Comparison of ENCODE assay signal across 16 cellular contexts in the genomic region with DNA sequence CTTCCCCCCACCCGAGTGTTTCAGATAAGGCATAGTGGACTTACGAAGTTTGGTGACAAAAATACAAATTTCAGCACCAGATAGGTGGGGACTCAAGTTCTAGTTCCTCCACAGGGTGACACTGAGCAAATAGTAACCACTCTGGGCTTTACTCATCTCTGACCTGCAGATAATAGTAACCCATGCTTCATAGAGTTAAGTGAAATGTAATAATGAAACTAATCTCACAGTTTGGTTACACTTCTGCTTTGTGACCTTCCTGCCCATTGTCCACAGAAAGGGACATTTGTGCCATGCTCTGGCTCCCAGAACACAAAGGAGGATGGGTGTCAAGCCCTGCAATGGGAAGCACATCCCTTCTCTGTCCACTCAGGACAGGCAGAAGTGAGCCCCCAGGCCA. TPM values are rescaled to one million over a fixed set of nuclear protein-coding genes. Genes with fewer than 3 reads are reported as not detected.
DNase-seq lines count a peak whose midpoint lies in the region; ATAC-seq, FAIRE-seq and TF ChIP-seq lines count a peak whose summit lies in the region.
"Had no signal": no experiment of that assay in that cellular context is flagged by ENCODE, and none has a peak within 500 bp of the region (broad histone marks: within the 10 kb centered on the region; RNA-seq: fewer than 3 reads in every experiment).

No MANE protein-coding gene starts in this region.

- TF ChIP-seq RAD21 in GM12878 (IDR thresholded peaks at IDR 0.05; ENCODE audit: insufficient read depth, low read depth, low read length), result no peak

- FAIRE-seq in GM18507 (lab: Jason Lieb, UNC), result peak; percentile 44
- no peak for FAIRE-seq in GM12878 (lab: Jason Lieb, UNC)

- no peak for TF ChIP-seq POLR2A in GM12878 (IDR thresholded peaks at IDR 0.05; ENCODE audit: low read depth, low read length)

- H3K9ac ChIP-seq in GM12878 (ENCODE audit: control insufficient read depth, insufficient read depth, low read length), result no peak overlapping the region
- H3K9ac ChIP-seq: BLaER1 had no signal

- WGBS in GM12878 (ENCODE audit: insufficient coverage, insufficient replicate concordance, low lambda C conversion rate, missing lambda C conversion rate), result 0% methylated on average over 2 of the region's 2 CpGs

- no peak overlapping the region for H3K4me2 ChIP-seq in GM12878 (ENCODE audit: control insufficient read depth, insufficient read depth)
- H3K4me2 ChIP-seq: BLaER1, PC-9 had no signal

- H3K9me3 ChIP-seq in GM12878 (replicated peaks; ENCODE audit: control insufficient read depth, insufficient read depth, low read length), result no peaks in the 10 kb centered on the region
- H3K9me3 ChIP-seq: BLaER1, breast epithelium, right atrium auricular region had no signal

- SMC1A ChIA-PET in GM12878 (lab: Charles Lee; ENCODE audit: uncharacterized antibody, unreplicated experiment), result no interaction called here

- CTCF ChIA-PET in GM12878 (lab: Yijun Ruan, JAX), result no interaction called here

- H3K79me2 ChIP-seq in GM12878 (ENCODE audit: control insufficient read depth, insufficient read depth, low read length), result no peaks in the 10 kb centered on the region

- no peak for DNase-seq in GM18507 (ENCODE audit: extremely low spot score, insufficient read length, low read depth)
- peak; percentile 13 for DNase-seq in GM12878 (ENCODE audit: low read depth, low spot score)
- DNase-seq in left lobe of liver (ENCODE audit: low spot score), result no peak
- DNase-seq in left colon, result no peak
- DNase-seq in H7, result no peak
- DNase-seq: activated CD4-positive, alpha-beta T cell treated with anti-CD3 and anti-CD28 coated beads, Interleukin-2, amount 10 ng/mL, durations not matched to agents 7 days and 5 days; head of caudate nucleus; naive B cell; NCI-H2171 treated with DMSO at 0.1 percent for 48 hours; PC-9 had no signal

- no peak for TF ChIP-seq EP300 in GM12878 (IDR thresholded peaks at IDR 0.05; ENCODE audit: borderline replicate concordance in 1 of 2, control insufficient read depth in 1 of 2, low read depth in 2 of 2, low read length in 2 of 2)

- POLR2A ChIA-PET in GM12878 (lab: Charles Lee), result no interaction called here

- RAD21 ChIA-PET in GM12878 (lab: Charles Lee; ENCODE audit: unreplicated experiment), result no interaction called here

- intact Hi-C loops in GM12878 (cut with micrococcal nuclease; ENCODE audit: unreplicated experiment), result no loop called here
- intact Hi-C loops in left colon (cut with DNase I, micrococcal nuclease), result no loop called here

- 0 out of 2 replicates have a peak, but pooled peaks cover 8% of the 10 kb centered on the region for H3K4me1 ChIP-seq in GM12878 (ENCODE audit: control insufficient read depth, insufficient read depth, low read length)
- H3K4me1 ChIP-seq: BLaER1, breast epithelium had no signal

- no peak overlapping the region for H2AFZ ChIP-seq in GM12878 (ENCODE audit: control insufficient read depth, low read depth, low read length)
- H2AFZ ChIP-seq: PC-9 had no signal

- peak; percentile 84 for ATAC-seq in GM21423 (IDR thresholded peaks at IDR 0.05; ENCODE audit: unreplicated experiment)
- peak; percentile 68 for ATAC-seq in HG03025 (IDR thresholded peaks at IDR 0.05; ENCODE audit: low FRiP score, unreplicated experiment)
- ATAC-seq in GM12878, result peak; percentile 94
- no peak for ATAC-seq in HG03354 (IDR thresholded peaks at IDR 0.05; ENCODE audit: poor library complexity, severe bottlenecking, unreplicated experiment)
- no peak for ATAC-seq in left lobe of liver
- ATAC-seq in left colon, result no peak

- H4K20me1 ChIP-seq in GM12878 (ENCODE audit: control insufficient read depth, insufficient read depth), result no peaks in the 10 kb centered on the region; the same call in 1 of the 2 replicates

- H3K36me3 ChIP-seq in GM12878 (ENCODE audit: control insufficient read depth in 2 of 2, insufficient read depth in 2 of 2, low read length in 1 of 2) (no peaks in the 10 kb centered on the region), H7 (replicated peaks; ENCODE audit: control insufficient read depth, insufficient read depth, low read length) (no peaks in the 10 kb centered on the region)
- H3K36me3 ChIP-seq: BLaER1, breast epithelium, right atrium auricular region had no signal

- no peak for TF ChIP-seq CTCF in GM12878 (IDR thresholded peaks at IDR 0.05 in 2 of 3, conservative IDR thresholded peaks at IDR 0.05 in 1 of 3; ENCODE audit: control insufficient read depth in 2 of 3, extremely low read depth in 1 of 3, insufficient read depth in 1 of 3, low read depth in 3 of 3, low read length in 3 of 3)

- no peak overlapping the region for H3K4me3 ChIP-seq in GM12878
- H3K4me3 ChIP-seq in H7 (ENCODE audit: insufficient read depth, low read depth, low read length), result no peak overlapping the region
- H3K4me3 ChIP-seq: BLaER1, breast epithelium, PC-9, right atrium auricular region had no signal

- in situ Hi-C loops in GM12878 (cut with MboI), result no loop called here

- H3K27me3 ChIP-seq in GM12878 (replicated peaks in 1 of 2; ENCODE audit: control insufficient read depth in 2 of 2, insufficient read depth in 2 of 2, low read length in 1 of 2), result peaks cover 12 to 18% of the 10 kb centered on the region in 2 experiments; a peak in 3 of 4 replicates
- peaks cover 64% of the 10 kb centered on the region for H3K27me3 ChIP-seq in H7 (ENCODE audit: control insufficient read depth, insufficient read depth, low read length)
- H3K27me3 ChIP-seq: breast epithelium, right atrium auricular region had no signal

- no peak overlapping the region for H3K27ac ChIP-seq in GM12878 (ENCODE audit: control insufficient read depth, insufficient read depth)
- H3K27ac ChIP-seq: BLaER1, breast epithelium, PC-9, right atrium auricular region had no signal

- no TSS peak for BruUV-seq in GM12878 (replicated peaks; lab: Mats Ljungman, UMichigan)

TF ChIP-seq in GM12878, 131 proteins besides CTCF, POLR2A, EP300 and RAD21:
- TF ChIP-seq RFX5 (IDR thresholded peaks at IDR 0.05; ENCODE audit: low read depth, low read length), result no peak
- no peak for TF ChIP-seq NRF1 (conservative IDR thresholded peaks at IDR 0.05; ENCODE audit: low read depth, low read length)
- peak; percentile 61 for TF ChIP-seq JUNB (IDR thresholded peaks at IDR 0.05)
- peak; percentile 86 for TF ChIP-seq SPI1 (IDR thresholded peaks at IDR 0.05; ENCODE audit: borderline replicate concordance, insufficient read depth, low read depth, low read length)

RNA-seq across cellular contexts. Expression of a gene that starts 8.5 kb away (rescaled TPM):
- 0.17 TPM in 1 of 2 replicates, not detected in the other for total RNA-seq in GM12878 (2013; cell fraction: nucleolus; rRNA removed)
- not detected in 2 replicates for total RNA-seq in GM12878 (2014; rRNA removed)
- not detected in 2 replicates for total RNA-seq in GM12878 (2014; rRNA removed; fragmentation: Illumina TruSeq; extraction: Trizol)
- not detected in 2 replicates for total RNA-seq in GM12878 (2021)
- polyA plus RNA-seq in GM12878 (2011; ENCODE audit: low read depth), result not detected
- polyA plus RNA-seq in GM12878 (2011; rRNA removed), result 0.01 TPM in 1 of 2 replicates, not detected in the other
- not detected in 2 replicates for polyA plus RNA-seq in GM12878 (2011; cell fraction: cytosol; rRNA removed)
- polyA plus RNA-seq in GM12878 (2011; cell fraction: nucleus; rRNA removed), result 0.03 TPM in 1 of 2 replicates, not detected in the other
- polyA plus RNA-seq in GM12878 (2012), result 0.03 TPM in 1 of 2 replicates, not detected in the other
- 0.01 TPM in 1 of 2 replicates, not detected in the other for polyA plus RNA-seq in GM12878 (2014; fragmentation: Illumina TruSeq; extraction: Trizol)
- polyA plus RNA-seq in GM12878 (2014; fragmentation: Nextera tagmentation; extraction: Ambion mirVana), result not detected
- not detected in 2 replicates for polyA plus RNA-seq in GM12878 (2014; rRNA removed)
- polyA plus RNA-seq in GM12878 (2016; fragmentation: Nextera tagmentation; extraction: Ambion mirVana), result under 1 TPM in 1 of 2 experiments, not detected in 1; 0.08 TPM
- 0.10 TPM in 1 of 2 replicates, not detected in the other for polyA minus RNA-seq in GM12878 (2011; rRNA and poly(A)+ RNA removed)
- not detected in 2 replicates for polyA minus RNA-seq in GM12878 (2011; cell fraction: cytosol; rRNA and poly(A)+ RNA removed)
- 0.10 TPM in 1 of 2 replicates, not detected in the other for polyA minus RNA-seq in GM12878 (2011; cell fraction: nucleus; rRNA and poly(A)+ RNA removed)
- 35.3 TPM for total RNA-seq in left lobe of liver
- 10 to 100 TPM in 1 of 2 donors, 1 to 10 TPM in 1; 4.0 to 10.9 TPM for total RNA-seq in left colon
- total RNA-seq in H7 (2014; rRNA removed; shearing (Covaris generic)), result 2.4 and 4.2 TPM in 2 replicates
- total RNA-seq: activated CD4-positive, alpha-beta T cell treated with anti-CD3 and anti-CD28 coated beads, Interleukin-2, amount 10 ng/mL, durations not matched to agents 7 days and 5 days; PC-9 had no signal

Comparison
In these comparisons a context has a peak if more than half of its experiments do, and no peak if none do; other contexts are left out.
1. ATAC-seq: peak in GM21423 (single experiment), HG03025 (single experiment) and GM12878 (single experiment); none in HG03354 (single experiment), left lobe of liver (single experiment) and left colon (single experiment).